ENCODE assay signal across 26 cellular contexts in genomic region chr2:177302552-177302951, GRCh38.
"Had no signal": no experiment of that assay in that cellular context is flagged by ENCODE, and none has a peak within 500 bp of the region (broad histone marks: within the 10 kb centered on the region; RNA-seq: fewer than 3 reads in every experiment).

No MANE protein-coding gene starts in this region.

- H3K4me3 ChIP-seq: ascending aorta, breast epithelium, coronary artery, dorsolateral prefrontal cortex had no signal

- H3K27me3 ChIP-seq: ascending aorta, breast epithelium, dorsolateral prefrontal cortex had no signal

- H3K4me1 ChIP-seq: ascending aorta, breast epithelium had no signal

- ATAC-seq: activated naive CD4-positive, alpha-beta T cell treated with anti-CD3 and anti-CD28 coated beads, Interleukin-2, amount 50 U/mL, for 72 hours; activated T-cell treated with anti-CD3 and anti-CD28 coated beads, Interleukin-2, amount 50 U/mL, for 72 hours; esophagus mucosa; WTC11 had no signal

- DNase-seq: activated CD4-positive, alpha-beta memory T cell treated with anti-CD3 and anti-CD28 coated beads, Interleukin-2, amount 10 ng/mL, durations not matched to agents 7 days and 5 days; activated CD4-positive, alpha-beta T cell treated with anti-CD3 and anti-CD28 coated beads for 1 hour; activated CD4-positive, alpha-beta T cell treated with anti-CD3 and anti-CD28 coated beads for 4 hours; activated CD4-positive, alpha-beta T cell treated with anti-CD3 and anti-CD28 coated beads, Interleukin-2, amount 10 ng/mL, durations not matched to agents 7 days and 5 days; activated CD4-positive, alpha-beta T cell treated with anti-CD3 and anti-CD28 coated beads, Interleukin-2, amount 50 U/mL, for 4 hours; activated CD8-positive, alpha-beta memory T cell treated with anti-CD3 and anti-CD28 coated beads, Interleukin-2, amount 50 U/mL, for 48 hours; activated gamma-delta T cell; activated naive CD4-positive, alpha-beta T cell; activated naive CD4-positive, alpha-beta T cell treated with anti-CD3 and anti-CD28 coated beads, Interleukin-2, amount 10 ng/mL, durations not matched to agents 7 days and 5 days; activated naive CD8-positive, alpha-beta T cell treated with anti-CD3 and anti-CD28 coated beads, Interleukin-2, amount 10 ng/mL, durations not matched to agents 7 days and 5 days; activated T-cell treated with anti-CD3 and anti-CD28 coated beads for 4 hours; activated T-cell treated with anti-CD3 and anti-CD28 coated beads, Interleukin-2, amount 50 U/mL, for 24 hours; activated T-cell treated with anti-CD3 and anti-CD28 coated beads, Interleukin-2, amount 50 U/mL, for 72 hours; dorsolateral prefrontal cortex; effector memory CD4-positive, alpha-beta T cell; endodermal cell; foreskin fibroblast; T-helper 1 cell; T-helper 2 cell had no signal

- H3K36me3 ChIP-seq: ascending aorta, breast epithelium had no signal

- H3K27ac ChIP-seq: ascending aorta, breast epithelium, coronary artery, dorsolateral prefrontal cortex, VCaP had no signal

- H3K9me3 ChIP-seq: ascending aorta, breast epithelium had no signal
